In genomic region chr11:124987096-124987495, GRCh38 we compare ENCODE assay signal across 30 cellular contexts. TPM values are rescaled to one million over a fixed set of nuclear protein-coding genes. Genes with fewer than 3 reads are reported as not detected.
A peak's percentile ranks its signal among the peaks of the same experiment; 100 is the strongest.
DNase-seq lines count a peak whose midpoint lies in the region; ATAC-seq and TF ChIP-seq lines count a peak whose summit lies in the region.
"Had no signal": no experiment of that assay in that cellular context is flagged by ENCODE, and none has a peak within 500 bp of the region (broad histone marks: within the 10 kb centered on the region; RNA-seq: fewer than 3 reads in every experiment).

No MANE protein-coding gene starts in this region.

- H3K56ac ChIP-seq in mesendoderm (ENCODE audit: low read length): no peak overlapping the region

- no peak overlapping the region for H2BK5ac ChIP-seq in mesendoderm (ENCODE audit: low read length)

- H3K4me3 Mint-ChIP-seq in type B pancreatic cell: no peak overlapping the region
- no peak overlapping the region for H3K4me3 Mint-ChIP-seq in activated T-cell treated with anti-CD3 and anti-CD28 coated beads, Interleukin-2, amount 50 U/mL, for 72 hours

- DNase-seq in NCI-H82 (lab: John Stamatoyannopoulos, UW) (peak; percentile 4), NCI-H82 treated with DMSO at 0.1 percent for 48 hours (lab: John Stamatoyannopoulos, UW; ENCODE audit: unreplicated experiment) (no peak), cerebellum (ENCODE audit: low spot score) (peak; percentile 53), mesendoderm (peak; percentile 12), putamen (ENCODE audit: low spot score) (peak; percentile 2), type B pancreatic cell (ENCODE audit: extremely low spot score, unreplicated experiment) (no peak)
- no peak for DNase-seq in activated T-cell treated with anti-CD3 and anti-CD28 coated beads, Interleukin-2, amount 50 U/mL, for 72 hours
- DNase-seq: 8988T; ACHN; DMS53; IMR-90; KG1; MM.1S; NCI-H1048; NCI-H1417; NCI-H187; NCI-H2081 treated with DMSO at 0.1 percent for 48 hours; NCI-H2171; NCI-H226; NCI-H510A; NCI-H69; NK-92 treated with Interleukin-12 subunit alpha and Interleukin-12 subunit beta, amount 100 ng/mL, for 24 hours; PC-9; SJCRH30 had no signal

- ATAC-seq in GM18868 (IDR thresholded peaks at IDR 0.05; ENCODE audit: unreplicated experiment): no peak
- no peak for ATAC-seq in activated T-cell treated with anti-CD3 and anti-CD28 coated beads, Interleukin-2, amount 50 U/mL, for 72 hours (replicated peaks in 1 of 2)
- ATAC-seq: HCT116, Right ventricle myocardium inferior had no signal

- no peak overlapping the region for H3K4ac ChIP-seq in mesendoderm (ENCODE audit: low read depth, low read length)

- no peaks in the 10 kb centered on the region for H3K79me2 ChIP-seq in mesendoderm (ENCODE audit: control insufficient read depth, insufficient read depth, low read length)

- no peaks in the 10 kb centered on the region for H3K27me3 Mint-ChIP-seq in type B pancreatic cell
- no peaks in the 10 kb centered on the region for H3K27me3 Mint-ChIP-seq in activated T-cell treated with anti-CD3 and anti-CD28 coated beads, Interleukin-2, amount 50 U/mL, for 72 hours (ENCODE audit: low read depth)

- H3K4me2 ChIP-seq in mesendoderm (ENCODE audit: low read length): no peak overlapping the region
- H3K4me2 ChIP-seq: PC-9 had no signal

- no CpG with 5 or more reads among the region's 1 CpG for WGBS in mesendoderm (ENCODE audit: extremely low coverage, insufficient coverage, low lambda C conversion rate)

- no peaks in the 10 kb centered on the region for H3K79me1 ChIP-seq in mesendoderm (ENCODE audit: low read length)

- H3K9ac ChIP-seq in mesendoderm (ENCODE audit: low read length): no peak overlapping the region

- no peak overlapping the region for H4K5ac ChIP-seq in mesendoderm (ENCODE audit: low read length)

- H3K4me1 Mint-ChIP-seq in type B pancreatic cell (ENCODE audit: unreplicated experiment): no peaks in the 10 kb centered on the region
- no peaks in the 10 kb centered on the region for H3K4me1 Mint-ChIP-seq in activated T-cell treated with anti-CD3 and anti-CD28 coated beads, Interleukin-2, amount 50 U/mL, for 72 hours (ENCODE audit: low read depth)

- peaks cover 27% of the 10 kb centered on the region for H3K36me3 Mint-ChIP-seq in type B pancreatic cell
- peaks cover 7 to 10% of the 10 kb centered on the region in 2 donors for H3K36me3 Mint-ChIP-seq in activated T-cell treated with anti-CD3 and anti-CD28 coated beads, Interleukin-2, amount 50 U/mL, for 72 hours (ENCODE audit: insufficient read depth in 2 of 2)

- TF ChIP-seq CTCF in type B pancreatic cell (conservative IDR thresholded peaks at IDR 0.05): no peak

- no peak overlapping the region for H3K18ac ChIP-seq in mesendoderm (ENCODE audit: low read length)

- no peak overlapping the region for H3K27ac Mint-ChIP-seq in type B pancreatic cell
- H3K27ac Mint-ChIP-seq in activated T-cell treated with anti-CD3 and anti-CD28 coated beads, Interleukin-2, amount 50 U/mL, for 72 hours: no peak overlapping the region

- H2BK15ac ChIP-seq in mesendoderm (replicated peaks; ENCODE audit: low read depth): no peak overlapping the region

- H2BK120ac ChIP-seq in mesendoderm (ENCODE audit: low read depth, low read length): no peak overlapping the region

- no peak overlapping the region for H4K8ac ChIP-seq in mesendoderm (ENCODE audit: low read depth, low read length)

- H3K36me3 ChIP-seq in mesendoderm (ENCODE audit: control insufficient read depth, insufficient read depth, low read length): no peaks in the 10 kb centered on the region

- no peak overlapping the region for H3K23ac ChIP-seq in mesendoderm (ENCODE audit: low read length)

- no peaks in the 10 kb centered on the region for H3K27me3 ChIP-seq in mesendoderm (ENCODE audit: insufficient read depth, low read length, poor library complexity)
- H3K27me3 ChIP-seq: SJCRH30 had no signal

- no peak overlapping the region for H3K27ac ChIP-seq in mesendoderm (ENCODE audit: low read depth, low read length)
- H3K27ac ChIP-seq: PC-9, SJCRH30 had no signal

- H3K4me3 ChIP-seq in mesendoderm (ENCODE audit: low read length): no peak overlapping the region
- H3K4me3 ChIP-seq: PC-9, SJCRH30 had no signal

- no peaks in the 10 kb centered on the region for H3K9me3 Mint-ChIP-seq in type B pancreatic cell
- H3K9me3 Mint-ChIP-seq in activated T-cell treated with anti-CD3 and anti-CD28 coated beads, Interleukin-2, amount 50 U/mL, for 72 hours: peaks cover 2% of the 10 kb centered on the region in 2 donors

- no peaks in the 10 kb centered on the region for H3K4me1 ChIP-seq in mesendoderm (ENCODE audit: control insufficient read depth, low read depth, low read length)
- H3K4me1 ChIP-seq: SJCRH30 had no signal

- no peak overlapping the region for H2AK5ac ChIP-seq in mesendoderm (ENCODE audit: low read length)

RNA-seq across cellular contexts. Expression of gene CCDC15, which starts 33.1 kb away (rescaled TPM):
- total RNA-seq in cerebellum: 3.5 TPM
- polyA plus RNA-seq in mesendoderm (2013, experiment 1 of 2): 2.8 TPM
- polyA plus RNA-seq in mesendoderm (2013, experiment 2 of 2): 2.9 TPM
- 1.5 and 3.2 TPM in 2 replicates for total RNA-seq in type B pancreatic cell (ENCODE audit: low replicate concordance)
- 1 to 10 TPM; 9.1 to 9.9 TPM for total RNA-seq in activated T-cell treated with anti-CD3 and anti-CD28 coated beads, Interleukin-2, amount 50 U/mL, for 72 hours

RNA-seq across cellular contexts. Expression of gene HEPACAM, which starts 51.2 kb away (rescaled TPM):
- total RNA-seq in cerebellum (12.4 TPM), type B pancreatic cell (ENCODE audit: low replicate concordance) (0.43 TPM in 1 of 2 replicates, not detected in the other)
- polyA plus RNA-seq in mesendoderm (2013, experiment 1 of 2): not detected
- 0.01 TPM for polyA plus RNA-seq in mesendoderm (2013, experiment 2 of 2)
- not detected for total RNA-seq in activated T-cell treated with anti-CD3 and anti-CD28 coated beads, Interleukin-2, amount 50 U/mL, for 72 hours
- total RNA-seq: Daoy, H1, PC-9, RPMI7951, SJCRH30 had no signal
- polyA plus RNA-seq: H1 had no signal

Comparison
In these comparisons a context has a peak if more than half of its experiments do, and no peak if none do; other contexts are left out.
1. DNase-seq: peak in NCI-H82 (single experiment), cerebellum (single experiment), mesendoderm (single experiment) and putamen (single experiment); none in NCI-H82 treated with DMSO at 0.1 percent for 48 hours (single experiment), type B pancreatic cell (single experiment) and activated T-cell treated with anti-CD3 and anti-CD28 coated beads, Interleukin-2, amount 50 U/mL, for 72 hours (0 of 2).